8 cellular contexts compared by ENCODE assay signal in genomic region chr2:134245340-134245984, GRCh38. TPM values are rescaled to one million over a fixed set of nuclear protein-coding genes. Genes with fewer than 3 reads are reported as not detected.
DNase-seq lines count a peak whose midpoint lies in the region; ATAC-seq and TF ChIP-seq lines count a peak whose summit lies in the region.

No MANE protein-coding gene starts in this region.

- no peaks in the 10 kb centered on the region for H3K36me3 ChIP-seq in MM.1S (replicated peaks; ENCODE audit: insufficient read depth, low read length)

- H3K36me3 Mint-ChIP-seq in activated naive CD4-positive, alpha-beta T cell treated with anti-CD3 and anti-CD28 coated beads for 36 hours (ENCODE audit: low read depth): no peaks in the 10 kb centered on the region

- H3K4me1 Mint-ChIP-seq in activated naive CD4-positive, alpha-beta T cell treated with anti-CD3 and anti-CD28 coated beads for 36 hours (ENCODE audit: low read depth): peaks cover 68% of the 10 kb centered on the region

- H3K9me3 Mint-ChIP-seq in activated naive CD4-positive, alpha-beta T cell treated with anti-CD3 and anti-CD28 coated beads for 36 hours: no peaks in the 10 kb centered on the region

- H3K4me1 ChIP-seq in MM.1S (ENCODE audit: low read length): peaks cover 54% of the 10 kb centered on the region

- H4K20me1 ChIP-seq in MM.1S (ENCODE audit: insufficient read depth, low read length): peaks cover 27% of the 10 kb centered on the region; the same call in 1 of the 2 replicates

- H3K27ac Mint-ChIP-seq in activated naive CD4-positive, alpha-beta T cell treated with anti-CD3 and anti-CD28 coated beads for 36 hours: no peak overlapping the region

- no peak overlapping the region for H3K9ac ChIP-seq in MM.1S (ENCODE audit: low read length)

- intact Hi-C loops in activated naive CD4-positive, alpha-beta T cell treated with anti-CD3 and anti-CD28 coated beads for 36 hours (cut with micrococcal nuclease): loop anchor here (1.0 to 2.0 kb wide), 4 partner anchors 12 to 359 kb away; no protein-coding TSS in a partner anchor
- intact Hi-C loops in posterior cingulate gyrus (cut with DNase I): loop anchor here (1.0 to 10.0 kb wide), 2 partner anchors 126 to 361 kb away; no protein-coding TSS in a partner anchor

- peak; percentile 88 for TF ChIP-seq CTCF in MM.1S (IDR thresholded peaks at IDR 0.05; ENCODE audit: low read length)

- no peaks in the 10 kb centered on the region for H3K27me3 ChIP-seq in MM.1S (replicated peaks; ENCODE audit: insufficient read depth, low read length)

- no peak for ATAC-seq in HG03354 (IDR thresholded peaks at IDR 0.05; ENCODE audit: poor library complexity, severe bottlenecking, unreplicated experiment)

- DNase-seq in ELR (ENCODE audit: low read depth) (peak; percentile 81), MM.1S (peak; percentile 62), SK-N-DZ (ENCODE audit: low spot score) (peak; percentile 77), glomerular visceral epithelial cell (ENCODE audit: extremely low spot score) (peak; percentile 67), posterior cingulate gyrus (peak; percentile 36 to 92 (median 84)), ureter (ENCODE audit: low spot score) (peak; percentile 90)
- DNase-seq in activated naive CD4-positive, alpha-beta T cell treated with anti-CD3 and anti-CD28 coated beads for 36 hours: peak; percentile 90

- CTCF ChIA-PET in activated naive CD4-positive, alpha-beta T cell treated with anti-CD3 and anti-CD28 coated beads for 36 hours (lab: Charles Lee): interaction anchor here (0.6 to 5.0 kb wide), 39 partner anchors 9 to 1287 kb away, joined by 3 to 48 read pairs (median 4); no protein-coding TSS in a partner anchor

- no peak overlapping the region for H3K4me3 ChIP-seq in MM.1S (ENCODE audit: low read length)

- H3K27ac ChIP-seq in MM.1S (ENCODE audit: low read length): no peak overlapping the region

- 0 out of 2 replicates have a peak, but pooled peaks cover under 1% of the 10 kb centered on the region for H3F3A ChIP-seq in MM.1S (ENCODE audit: insufficient read depth, low read length)

- H3K27me3 Mint-ChIP-seq in activated naive CD4-positive, alpha-beta T cell treated with anti-CD3 and anti-CD28 coated beads for 36 hours (ENCODE audit: low read depth): no peaks in the 10 kb centered on the region

- no peaks in the 10 kb centered on the region for H3K9me3 ChIP-seq in MM.1S (replicated peaks; ENCODE audit: insufficient read depth, low read length)

- no peak overlapping the region for H2AFZ ChIP-seq in MM.1S (ENCODE audit: low read length)

- H3K4me2 ChIP-seq in MM.1S (ENCODE audit: low read depth, low read length): peak overlapping the region; percentile 14; the same call in 1 of the 2 replicates

- H3K9me2 ChIP-seq in MM.1S (replicated peaks; ENCODE audit: insufficient read depth, low read length): no peaks in the 10 kb centered on the region

- H3K4me3 Mint-ChIP-seq in activated naive CD4-positive, alpha-beta T cell treated with anti-CD3 and anti-CD28 coated beads for 36 hours: no peak overlapping the region

- peaks cover 96% of the 10 kb centered on the region for H3K79me2 ChIP-seq in MM.1S (ENCODE audit: low read length)

RNA-seq across cellular contexts. Expression of gene MGAT5, which starts 8.4 kb away (rescaled TPM):
- polyA plus RNA-seq in SK-N-DZ (2014; cell fraction: cytosol; rRNA removed): 37.1 and 55.6 TPM in 2 replicates
- 20.4 and 23.6 TPM in 2 replicates for polyA plus RNA-seq in SK-N-DZ (2014; cell fraction: nucleus; rRNA removed)
- 10 to 100 TPM; 11.6 to 13.0 TPM for total RNA-seq in activated naive CD4-positive, alpha-beta T cell treated with anti-CD3 and anti-CD28 coated beads for 36 hours
- total RNA-seq in ureter: 56.3 TPM
